ENCODE assay signal across 11 cellular contexts in genomic region chr1:24911651-24912144, GRCh38. TPM values are rescaled to one million over a fixed set of nuclear protein-coding genes. Genes with fewer than 3 reads are reported as not detected.
DNase-seq lines count a peak whose midpoint lies in the region; ATAC-seq and TF ChIP-seq lines count a peak whose summit lies in the region.
"Had no signal": no experiment of that assay in that cellular context is flagged by ENCODE, and none has a peak within 500 bp of the region (broad histone marks: within the 10 kb centered on the region; RNA-seq: fewer than 3 reads in every experiment).

No MANE protein-coding gene starts in this region.

- no peaks in the 10 kb centered on the region for H3K36me3 Mint-ChIP-seq in MCF 10A (ENCODE audit: insufficient read depth, unreplicated experiment)
- peaks cover 17% of the 10 kb centered on the region for H3K36me3 Mint-ChIP-seq in activated naive CD8-positive, alpha-beta T cell

- no peak overlapping the region for H3K14ac ChIP-seq in mesenchymal stem cell (ENCODE audit: low read length in 2 of 2)

- H2AFZ ChIP-seq in mesenchymal stem cell (ENCODE audit: low read depth, low read length), result no peak overlapping the region

- TF ChIP-seq POLR2A in breast epithelium (IDR thresholded peaks at IDR 0.05) (no peak), vagina (IDR thresholded peaks at IDR 0.05) (no peak)

- intact Hi-C loops in breast epithelium (cut with DNase I; ENCODE audit: low total_unique reads) (no loop called here), MCF 10A (cut with micrococcal nuclease) (no loop called here), vagina (cut with DNase I) (no loop called here)

- 85% methylated on average over 19 of the region's 19 CpGs for WGBS in mesenchymal stem cell

- no peak overlapping the region for H2BK120ac ChIP-seq in mesenchymal stem cell (ENCODE audit: low read depth, low read length)

- no peaks in the 10 kb centered on the region for H3K27me3 ChIP-seq in breast epithelium
- H3K27me3 ChIP-seq in mesenchymal stem cell (ENCODE audit: control insufficient read depth in 1 of 2, insufficient read depth in 1 of 2, low read length in 2 of 2), result peaks cover 2 to 11% of the 10 kb centered on the region in 2 experiments
- no peaks in the 10 kb centered on the region for H3K27me3 ChIP-seq in vagina

- no TSS peak for BruUV-seq in MCF 10A (replicated peaks; lab: Mats Ljungman, UMichigan)

- no peaks in the 10 kb centered on the region for H3K9me3 Mint-ChIP-seq in MCF 10A (ENCODE audit: unreplicated experiment)
- H3K9me3 Mint-ChIP-seq in activated naive CD8-positive, alpha-beta T cell (ENCODE audit: low read depth), result no peaks in the 10 kb centered on the region

- no peak for ATAC-seq in GM19397 (IDR thresholded peaks at IDR 0.05; ENCODE audit: unreplicated experiment)
- ATAC-seq: SK-N-SH treated with all-trans-retinoic acid at 6 μM for 48 hours had no signal

- H3K9me3 ChIP-seq in breast epithelium (no peaks in the 10 kb centered on the region), mesenchymal stem cell (ENCODE audit: control insufficient read depth, low read length) (no peaks in the 10 kb centered on the region), vagina (no peaks in the 10 kb centered on the region)
- H3K9me3 ChIP-seq: HAP-1 had no signal

- no peak for TF ChIP-seq CTCF in breast epithelium (IDR thresholded peaks at IDR 0.05)
- TF ChIP-seq CTCF in MCF 10A (IDR thresholded peaks at IDR 0.05; ENCODE audit: unreplicated experiment), result no peak
- TF ChIP-seq CTCF in vagina (IDR thresholded peaks at IDR 0.05), result no peak

- no peak overlapping the region for H2AK5ac ChIP-seq in mesenchymal stem cell (ENCODE audit: low read length, severe bottlenecking)

- H3K27me3 Mint-ChIP-seq in MCF 10A (ENCODE audit: insufficient read depth, unreplicated experiment), result no peaks in the 10 kb centered on the region
- H3K27me3 Mint-ChIP-seq in activated naive CD8-positive, alpha-beta T cell, result no peaks in the 10 kb centered on the region

- H2BK12ac ChIP-seq in mesenchymal stem cell (ENCODE audit: low read length in 2 of 2), result no peak overlapping the region

- H3K4me1 ChIP-seq in breast epithelium, result no peaks in the 10 kb centered on the region
- peaks cover 26% of the 10 kb centered on the region for H3K4me1 ChIP-seq in mesenchymal stem cell (ENCODE audit: control insufficient read depth, insufficient read depth, low read depth, low read length)
- no peaks in the 10 kb centered on the region for H3K4me1 ChIP-seq in vagina
- H3K4me1 ChIP-seq: HAP-1 had no signal

- H3K4me1 Mint-ChIP-seq in MCF 10A (ENCODE audit: insufficient read depth, unreplicated experiment), result no peaks in the 10 kb centered on the region
- peaks cover 73% of the 10 kb centered on the region for H3K4me1 Mint-ChIP-seq in activated naive CD8-positive, alpha-beta T cell (ENCODE audit: low read depth)

- no peak overlapping the region for H3K4me2 ChIP-seq in mesenchymal stem cell (ENCODE audit: low read length, poor library complexity, severe bottlenecking)

- DNase-seq in breast epithelium (ENCODE audit: low spot score in 2 of 2) (no peak), MCF 10A (ENCODE audit: unreplicated experiment) (no peak), mesenchymal stem cell (peak; percentile 5), vagina (ENCODE audit: extremely low spot score in 2 of 2) (no peak), SW 1271 (lab: John Stamatoyannopoulos, UW) (no peak)
- DNase-seq in activated CD4-positive, CD25-positive, alpha-beta regulatory T cell (lab: John Stamatoyannopoulos, UW), result no peak
- DNase-seq: DND-41 had no signal

- H3K9ac ChIP-seq in mesenchymal stem cell (ENCODE audit: low read length), result no peak overlapping the region

- H2BK15ac ChIP-seq in mesenchymal stem cell (ENCODE audit: low read depth, poor library complexity, severe bottlenecking), result no peak overlapping the region

- H3K4me3 ChIP-seq in breast epithelium (no peak overlapping the region), mesenchymal stem cell (ENCODE audit: insufficient read depth in 1 of 2, low read depth in 1 of 2, low read length in 2 of 2) (no peak overlapping the region), vagina (no peak overlapping the region)
- H3K4me3 ChIP-seq: HAP-1 had no signal

- no peak overlapping the region for H3K27ac Mint-ChIP-seq in MCF 10A (ENCODE audit: low read depth, unreplicated experiment)
- peak overlapping the region; percentile 98 for H3K27ac Mint-ChIP-seq in activated naive CD8-positive, alpha-beta T cell

- no peak overlapping the region for H3K18ac ChIP-seq in mesenchymal stem cell (ENCODE audit: low read depth in 1 of 2, low read length in 2 of 2)

- H3K23ac ChIP-seq in mesenchymal stem cell (ENCODE audit: low read length in 2 of 2), result no peak overlapping the region

- H2BK5ac ChIP-seq in mesenchymal stem cell (ENCODE audit: low read depth, low read length, poor library complexity, severe bottlenecking), result no peak overlapping the region

- H3K27ac ChIP-seq in breast epithelium (peak overlapping the region; percentile 4 to 25), mesenchymal stem cell (ENCODE audit: low read length, poor library complexity, severe bottlenecking) (no peak overlapping the region), vagina (peak overlapping the region; percentile 29)

- no peaks in the 10 kb centered on the region for H3K36me3 ChIP-seq in breast epithelium
- H3K36me3 ChIP-seq in mesenchymal stem cell (ENCODE audit: control insufficient read depth in 1 of 2, insufficient read depth in 2 of 2, low read depth in 1 of 2, low read length in 2 of 2), result no peaks in the 10 kb centered on the region
- H3K36me3 ChIP-seq in vagina, result no peaks in the 10 kb centered on the region

- no peak overlapping the region for H3K4ac ChIP-seq in mesenchymal stem cell (ENCODE audit: low read depth in 1 of 2, low read length in 2 of 2)

- H4K91ac ChIP-seq in mesenchymal stem cell (ENCODE audit: low read length), result no peak overlapping the region

- no peak overlapping the region for H3K4me3 Mint-ChIP-seq in MCF 10A (ENCODE audit: unreplicated experiment)
- H3K4me3 Mint-ChIP-seq in activated naive CD8-positive, alpha-beta T cell, result peak overlapping the region; percentile 77

- H4K8ac ChIP-seq in mesenchymal stem cell (ENCODE audit: low read length), result no peak overlapping the region

- POLR2A ChIA-PET in MCF 10A (lab: Yijun Ruan, JAX), result no interaction called here

- CTCF ChIA-PET in MCF 10A (lab: Yijun Ruan, JAX), result interaction anchor here (0.7 to 1.1 kb wide), 2 partner anchors 126 to 1234 kb away, joined by 3 read pairs; no protein-coding TSS in a partner anchor

- no peaks in the 10 kb centered on the region for H3K79me1 ChIP-seq in mesenchymal stem cell (replicated peaks; ENCODE audit: low read length, poor library complexity, severe bottlenecking)

RNA-seq across cellular contexts. Expression of gene RUNX3, which starts 18.4 kb away (rescaled TPM):
- total RNA-seq in breast epithelium (1 to 10 TPM; 1.9 to 9.1 (median 5.6) TPM), MCF 10A (2022) (not detected in 2 replicates), vagina (4.2 TPM)
- polyA plus RNA-seq in mesenchymal stem cell (2013, experiment 1 of 2), result 0.25 TPM
- polyA plus RNA-seq in mesenchymal stem cell (2013, experiment 2 of 2), result 0.33 TPM
